In the genomic region with DNA sequence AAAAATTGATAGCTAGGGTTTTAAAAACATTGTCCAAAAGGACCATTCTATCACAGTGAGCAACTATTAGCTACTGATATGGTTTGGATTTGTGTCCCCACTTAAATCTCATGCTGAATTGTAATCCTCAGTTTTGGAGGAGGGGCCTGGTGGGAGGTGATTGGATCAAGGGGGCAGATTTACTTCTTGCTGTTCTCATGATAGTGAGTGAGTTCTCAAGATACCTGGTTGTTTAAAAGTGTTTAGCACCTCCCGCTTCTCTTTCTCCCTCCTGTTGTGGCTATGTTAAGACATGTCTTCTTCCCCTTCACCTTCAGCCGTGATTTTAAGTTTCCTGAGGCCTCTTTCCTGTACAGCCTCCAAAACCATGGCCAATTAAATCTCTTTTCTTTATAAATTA, we compare ENCODE assay signal across 27 cellular contexts.
"Had no signal": no experiment of that assay in that cellular context is flagged by ENCODE, and none has a peak within 500 bp of the region (broad histone marks: within the 10 kb centered on the region; RNA-seq: fewer than 3 reads in every experiment).

No MANE protein-coding gene starts in this region.

- ATAC-seq: effector memory CD8-positive, alpha-beta T cell; esophagus mucosa; foreskin keratinocyte; gastrocnemius medialis; gastroesophageal sphincter; heart left ventricle; heart right ventricle had no signal

- H3K9me3 Mint-ChIP-seq: dendritic cell treated with granulocyte-macrophage colony-stimulating factor and Interleukin-4, amounts not matched to agents 40 ng/mL and 50 ng/mL, for 4 days had no signal

- H3K27me3 Mint-ChIP-seq: dendritic cell treated with granulocyte-macrophage colony-stimulating factor and Interleukin-4, amounts not matched to agents 40 ng/mL and 50 ng/mL, for 4 days; effector memory CD8-positive, alpha-beta T cell had no signal

- H3K4me3 Mint-ChIP-seq: dendritic cell treated with granulocyte-macrophage colony-stimulating factor and Interleukin-4, amounts not matched to agents 40 ng/mL and 50 ng/mL, for 4 days; effector memory CD8-positive, alpha-beta T cell had no signal

- H3K9me3 ChIP-seq: colonic mucosa, esophagus muscularis mucosa, esophagus squamous epithelium, gastrocnemius medialis, gastroesophageal sphincter, heart left ventricle had no signal

- H3K4me3 ChIP-seq: colonic mucosa, coronary artery, dorsolateral prefrontal cortex, esophagus muscularis mucosa, esophagus squamous epithelium, gastrocnemius medialis, gastroesophageal sphincter, heart left ventricle, heart right ventricle had no signal

- FAIRE-seq: colon, endometrium, endothelial cell of umbilical vein had no signal

- DNase-seq: colonic mucosa; cortex of kidney; dermis blood vessel endothelial cell; dorsolateral prefrontal cortex; effector CD4-positive, alpha-beta T cell; effector CD8-positive, alpha-beta T cell; effector memory CD4-positive, alpha-beta T cell; effector memory CD8-positive, alpha-beta T cell; erythroblast; esophagus squamous epithelium; foreskin fibroblast; foreskin keratinocyte; foreskin melanocyte; gastrocnemius medialis; glutamatergic neuron; head of caudate nucleus; heart left ventricle; heart right ventricle had no signal

- H3K27ac ChIP-seq: colonic mucosa, coronary artery, dorsolateral prefrontal cortex, epithelial cell of prostate, esophagus muscularis mucosa, esophagus squamous epithelium, foreskin keratinocyte, gastrocnemius medialis, gastroesophageal sphincter, heart left ventricle, heart right ventricle had no signal

- H3K36me3 ChIP-seq: colonic mucosa, esophagus muscularis mucosa, esophagus squamous epithelium, gastrocnemius medialis, gastroesophageal sphincter, heart left ventricle, heart right ventricle had no signal

- H3K4me1 ChIP-seq: colonic mucosa, esophagus muscularis mucosa, esophagus squamous epithelium, foreskin keratinocyte, gastrocnemius medialis, gastroesophageal sphincter, heart left ventricle, heart right ventricle had no signal

- H3K27me3 ChIP-seq: colonic mucosa, dorsolateral prefrontal cortex, esophagus muscularis mucosa, esophagus squamous epithelium, foreskin keratinocyte, gastrocnemius medialis, gastroesophageal sphincter, heart left ventricle, heart right ventricle had no signal

- H3K27ac Mint-ChIP-seq: dendritic cell treated with granulocyte-macrophage colony-stimulating factor and Interleukin-4, amounts not matched to agents 40 ng/mL and 50 ng/mL, for 4 days; effector memory CD8-positive, alpha-beta T cell had no signal
